In the genomic region with DNA sequence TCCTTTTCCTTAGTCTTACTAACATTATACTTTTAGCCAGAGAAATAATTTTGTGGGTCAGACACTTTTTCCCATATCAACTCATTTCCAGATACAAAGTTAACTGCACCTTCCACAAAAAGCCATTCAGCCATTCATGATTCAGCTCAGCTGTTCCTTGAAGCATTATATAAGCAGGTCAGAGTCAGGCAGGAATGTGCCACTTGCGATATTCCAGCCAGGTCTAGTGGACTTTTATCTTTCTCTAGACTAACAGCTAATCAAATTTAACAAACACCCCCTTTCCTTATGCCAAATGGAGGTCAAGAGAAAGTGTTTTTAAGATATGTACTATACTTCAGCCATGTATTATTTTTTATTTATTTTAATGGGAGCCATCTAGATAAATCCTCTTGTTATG, we compare ENCODE assay signal across 32 cellular contexts.
"Had no signal": no experiment of that assay in that cellular context is flagged by ENCODE, and none has a peak within 500 bp of the region (broad histone marks: within the 10 kb centered on the region; RNA-seq: fewer than 3 reads in every experiment).

No MANE protein-coding gene starts in this region.

- DNase-seq: activated CD4-positive, alpha-beta T cell treated with anti-CD3 and anti-CD28 coated beads, Interleukin-2, amount 10 ng/mL, durations not matched to agents 24 days and 14 days; activated CD4-positive, alpha-beta T cell treated with anti-CD3 and anti-CD28 coated beads, Interleukin-2, amount 50 U/mL, for 4 hours; activated CD8-positive, alpha-beta T cell treated with anti-CD3 and anti-CD28 coated beads for 36 hours; activated gamma-delta T cell; activated naive CD4-positive, alpha-beta T cell treated with Interleukin-2 at 50 U/mL for 16 hours; activated naive CD8-positive, alpha-beta T cell treated with anti-CD3 and anti-CD28 coated beads, Interleukin-2, amount 10 ng/mL, durations not matched to agents 7 days and 5 days; activated T-cell treated with anti-CD3 and anti-CD28 coated beads, Interleukin-2, amount 50 U/mL, for 24 hours; amygdala; Karpas-422; KBM-7; NCI-H1105 treated with DMSO at 0.1 percent for 48 hours; NCI-H1436 treated with DMSO at 0.1 percent for 48 hours; NCI-H1694 treated with DMSO at 0.1 percent for 48 hours; NCI-H2029; NCI-H2107; NCI-H2171; NCI-H510A; NCI-H526; NCI-H748 treated with DMSO at 0.1 percent for 48 hours; NK-92 treated with Interleukin-12 subunit alpha and Interleukin-12 subunit beta, amount 100 ng/mL, for 24 hours; PC-3; Peyer's patch; RPMI8226; SHP77 treated with DMSO at 0.1 percent for 48 hours; SK-N-SH had no signal

- H3K9ac ChIP-seq: SK-N-SH had no signal

- H3K4me3 Mint-ChIP-seq: activated CD4-positive, alpha-beta T cell treated with anti-CD3 and anti-CD28 coated beads, Interleukin-2, amount 10 ng/mL, durations not matched to agents 24 days and 14 days; activated CD8-positive, alpha-beta T cell treated with anti-CD3 and anti-CD28 coated beads for 36 hours; activated naive CD4-positive, alpha-beta T cell treated with anti-CD3 and anti-CD28 coated beads, Interleukin-2, amount 50 U/mL, for 24 hours; activated naive CD8-positive, alpha-beta T cell treated with anti-CD3 and anti-CD28 coated beads, Interleukin-2, amount 10 ng/mL, durations not matched to agents 7 days and 5 days; activated T-cell treated with anti-CD3 and anti-CD28 coated beads, Interleukin-2, amount 50 U/mL, for 24 hours; T-helper 1 cell treated with Interleukin-12 subunit alpha and Interleukin-12 subunit beta and Interleukin-4 antibody, amounts not matched to agents 30 μg/mL and 1 μg/mL, for 36 hours; T-helper 2 cell treated with Interferon-gamma antibody and Interleukin-4, amounts not matched to agents 5 μg/mL and 100 μg/mL, for 36 hours had no signal

- H3K4me2 ChIP-seq: SK-N-SH had no signal

- H3K4me1 Mint-ChIP-seq: activated CD4-positive, alpha-beta T cell treated with anti-CD3 and anti-CD28 coated beads, Interleukin-2, amount 10 ng/mL, durations not matched to agents 24 days and 14 days; activated naive CD4-positive, alpha-beta T cell treated with anti-CD3 and anti-CD28 coated beads, Interleukin-2, amount 50 U/mL, for 24 hours; activated naive CD8-positive, alpha-beta T cell treated with anti-CD3 and anti-CD28 coated beads, Interleukin-2, amount 10 ng/mL, durations not matched to agents 7 days and 5 days had no signal

- H3K27me3 ChIP-seq: ascending aorta, Peyer's patch had no signal

- H3K36me3 Mint-ChIP-seq: activated naive CD4-positive, alpha-beta T cell treated with anti-CD3 and anti-CD28 coated beads, Interleukin-2, amount 50 U/mL, for 24 hours; activated naive CD8-positive, alpha-beta T cell treated with anti-CD3 and anti-CD28 coated beads, Interleukin-2, amount 10 ng/mL, durations not matched to agents 7 days and 5 days had no signal

- H3K36me3 ChIP-seq: ascending aorta, Peyer's patch, SJSA1 had no signal

- H3K27ac ChIP-seq: ascending aorta, Peyer's patch, SJSA1 had no signal

- H3K9me3 Mint-ChIP-seq: activated CD4-positive, alpha-beta T cell treated with anti-CD3 and anti-CD28 coated beads, Interleukin-2, amount 10 ng/mL, durations not matched to agents 24 days and 14 days; activated CD8-positive, alpha-beta T cell treated with anti-CD3 and anti-CD28 coated beads for 36 hours; activated naive CD4-positive, alpha-beta T cell treated with anti-CD3 and anti-CD28 coated beads, Interleukin-2, amount 50 U/mL, for 24 hours; activated naive CD8-positive, alpha-beta T cell treated with anti-CD3 and anti-CD28 coated beads, Interleukin-2, amount 10 ng/mL, durations not matched to agents 7 days and 5 days; activated T-cell treated with anti-CD3 and anti-CD28 coated beads, Interleukin-2, amount 50 U/mL, for 24 hours; activated T-helper 2 cell treated with anti-CD3 and anti-CD28 coated beads, Interferon-gamma antibody, Interleukin-2, Interleukin-4, amounts not matched to agents 10 μg/mL and 5 μg/mL and 100 μg/mL, durations not matched to agents 14 hours and 24 hours and 36 hours; T-helper 1 cell treated with Interleukin-12 subunit alpha and Interleukin-12 subunit beta and Interleukin-4 antibody, amounts not matched to agents 30 μg/mL and 1 μg/mL, for 36 hours; T-helper 2 cell treated with Interferon-gamma antibody and Interleukin-4, amounts not matched to agents 5 μg/mL and 100 μg/mL, for 36 hours had no signal

- H3K4me1 ChIP-seq: ascending aorta, Peyer's patch, SJSA1 had no signal

- H3K27ac Mint-ChIP-seq: activated CD4-positive, alpha-beta T cell treated with anti-CD3 and anti-CD28 coated beads, Interleukin-2, amount 10 ng/mL, durations not matched to agents 24 days and 14 days; activated CD8-positive, alpha-beta T cell treated with anti-CD3 and anti-CD28 coated beads for 36 hours; activated naive CD4-positive, alpha-beta T cell treated with anti-CD3 and anti-CD28 coated beads, Interleukin-2, amount 50 U/mL, for 24 hours; activated naive CD8-positive, alpha-beta T cell treated with anti-CD3 and anti-CD28 coated beads, Interleukin-2, amount 10 ng/mL, durations not matched to agents 7 days and 5 days; activated T-cell treated with anti-CD3 and anti-CD28 coated beads, Interleukin-2, amount 50 U/mL, for 24 hours; activated T-helper 2 cell treated with anti-CD3 and anti-CD28 coated beads, Interferon-gamma antibody, Interleukin-2, Interleukin-4, amounts not matched to agents 10 μg/mL and 5 μg/mL and 100 μg/mL, durations not matched to agents 14 hours and 24 hours and 36 hours; T-helper 1 cell treated with Interleukin-12 subunit alpha and Interleukin-12 subunit beta and Interleukin-4 antibody, amounts not matched to agents 30 μg/mL and 1 μg/mL, for 36 hours; T-helper 2 cell treated with Interferon-gamma antibody and Interleukin-4, amounts not matched to agents 5 μg/mL and 100 μg/mL, for 36 hours had no signal

- H3K9me3 ChIP-seq: ascending aorta, Peyer's patch, SJSA1, SK-N-SH had no signal

- FAIRE-seq: TTC549 had no signal

- H3K4me3 ChIP-seq: ascending aorta, Peyer's patch, SJSA1 had no signal

- ATAC-seq: activated CD8-positive, alpha-beta T cell treated with anti-CD3 and anti-CD28 coated beads for 36 hours; PC-3 had no signal
